Comparison of ENCODE assay signal across 27 cellular contexts in genomic region chrX:138761380-138761779, GRCh38. TPM values are rescaled to one million over a fixed set of nuclear protein-coding genes. Genes with fewer than 3 reads are reported as not detected.
"Had no signal": no experiment of that assay in that cellular context is flagged by ENCODE, and none has a peak within 500 bp of the region (broad histone marks: within the 10 kb centered on the region; RNA-seq: fewer than 3 reads in every experiment).

No MANE protein-coding gene starts in this region.

- H3K9me3 ChIP-seq: ovary, psoas muscle, stomach, thoracic aorta, thyroid gland, tibial nerve, upper lobe of left lung, vagina had no signal

- H3K36me3 Mint-ChIP-seq: naive thymus-derived CD8-positive, alpha-beta T cell; natural killer cell treated with Interleukin-12 subunit alpha and Interleukin-12 subunit beta and Interleukin-15 and Interleukin-18, amount 100 ng/mL, for 72 hours; neural progenitor cell; stimulated activated effector memory CD8-positive, alpha-beta T cell treated with anti-CD3 and anti-CD28 coated beads, Interleukin-12 subunit alpha, Interleukin-12 subunit beta, amount 100 ng/mL, for 72 hours; stimulated activated naive B cell treated with anti-CD40 and anti-IgM and Interleukin-4, amounts not matched to agents 10 μg/mL and 1 μg/mL and 100 μg/mL, for 72 hours had no signal

- H3K4me1 Mint-ChIP-seq: naive thymus-derived CD8-positive, alpha-beta T cell; stimulated activated effector memory CD8-positive, alpha-beta T cell treated with anti-CD3 and anti-CD28 coated beads, Interleukin-12 subunit alpha, Interleukin-12 subunit beta, amount 100 ng/mL, for 72 hours; stimulated activated naive B cell treated with anti-CD40 and anti-IgM and Interleukin-4, amounts not matched to agents 10 μg/mL and 1 μg/mL and 100 μg/mL, for 72 hours had no signal

- H3K36me3 ChIP-seq: neural progenitor cell, ovary, stomach, thoracic aorta, thyroid gland, tibial nerve, upper lobe of left lung, vagina had no signal

- H3K4me3 Mint-ChIP-seq: naive thymus-derived CD8-positive, alpha-beta T cell; natural killer cell treated with Interleukin-12 subunit alpha and Interleukin-12 subunit beta and Interleukin-15 and Interleukin-18, amount 100 ng/mL, for 72 hours; neural progenitor cell; stimulated activated effector memory CD8-positive, alpha-beta T cell treated with anti-CD3 and anti-CD28 coated beads, Interleukin-12 subunit alpha, Interleukin-12 subunit beta, amount 100 ng/mL, for 72 hours; stimulated activated naive B cell treated with anti-CD40 and anti-IgM and Interleukin-4, amounts not matched to agents 10 μg/mL and 1 μg/mL and 100 μg/mL, for 72 hours; stimulated activated naive CD8-positive, alpha-beta T cell treated with anti-CD3 and anti-CD28 coated beads, Interleukin-15, Interleukin-2, amounts not matched to agents 100 ng/mL and 50 ng/mL, for 24 hours had no signal

- H3K9ac ChIP-seq: neural progenitor cell, parathyroid adenoma had no signal

- H3K27ac ChIP-seq: neural progenitor cell, ovary, parathyroid adenoma, psoas muscle, skin epidermis, stomach, thoracic aorta, thyroid gland, tibial nerve, upper lobe of left lung, vagina had no signal

- H3K4me1 ChIP-seq: neural progenitor cell, parathyroid adenoma, stomach, tibial nerve, upper lobe of left lung, vagina had no signal

- H3K4me3 ChIP-seq: neural progenitor cell, ovary, psoas muscle, skin epidermis, stomach, thoracic aorta, thyroid gland, tibial nerve, upper lobe of left lung, vagina had no signal

- DNase-seq: naive thymus-derived CD8-positive, alpha-beta T cell; occipital lobe; ovary; posterior cingulate gyrus; psoas muscle; right cardiac atrium; stimulated activated CD4-positive, alpha-beta T cell treated with anti-CD3 and anti-CD28 coated beads, Interleukin-15, amount 100 ng/mL, for 24 hours; stimulated activated CD4-positive, alpha-beta T cell treated with anti-CD3 and anti-CD28 coated beads, Interleukin-2, amount 100 ng/mL, for 24 hours; stimulated activated CD4-positive, alpha-beta T cell treated with anti-CD3 and anti-CD28 coated beads, Interleukin-2, amount 100 ng/mL, for 48 hours; stimulated activated CD4-positive, alpha-beta T cell treated with anti-CD3 and anti-CD28 coated beads, Interleukin-4, amount 100 ng/mL, for 24 hours; stimulated activated naive B cell treated with anti-CD40 and anti-IgM and Interleukin-4, amounts not matched to agents 10 μg/mL and 1 μg/mL and 100 μg/mL, for 72 hours; stimulated activated naive CD4-positive, alpha-beta T cell treated with Interleukin-2 at 50 U/mL for 16 hours; stomach; thyroid gland; trophoblast cell; upper lobe of left lung had no signal

- H3K9me3 Mint-ChIP-seq: natural killer cell treated with Interleukin-12 subunit alpha and Interleukin-12 subunit beta and Interleukin-15 and Interleukin-18, amount 100 ng/mL, for 72 hours; neural progenitor cell; stimulated activated effector memory CD8-positive, alpha-beta T cell treated with anti-CD3 and anti-CD28 coated beads, Interleukin-12 subunit alpha, Interleukin-12 subunit beta, amount 100 ng/mL, for 72 hours; stimulated activated naive B cell treated with anti-CD40 and anti-IgM and Interleukin-4, amounts not matched to agents 10 μg/mL and 1 μg/mL and 100 μg/mL, for 72 hours; stimulated activated naive CD8-positive, alpha-beta T cell treated with anti-CD3 and anti-CD28 coated beads, Interleukin-15, Interleukin-2, amounts not matched to agents 100 ng/mL and 50 ng/mL, for 24 hours had no signal

- H3K27me3 ChIP-seq: neural progenitor cell, ovary, stomach, thyroid gland, upper lobe of left lung, vagina had no signal

- ATAC-seq: naive thymus-derived CD8-positive, alpha-beta T cell; natural killer cell treated with Interleukin-12 subunit alpha and Interleukin-12 subunit beta and Interleukin-15 and Interleukin-18, amount 100 ng/mL, for 72 hours; psoas muscle; right cardiac atrium; sciatic nerve; stimulated activated effector memory CD8-positive, alpha-beta T cell treated with anti-CD3 and anti-CD28 coated beads, Interleukin-12 subunit alpha, Interleukin-12 subunit beta, amount 100 ng/mL, for 72 hours; stimulated activated naive B cell treated with anti-CD40 and anti-IgM and Interleukin-4, amounts not matched to agents 10 μg/mL and 1 μg/mL and 100 μg/mL, for 72 hours had no signal

- H3K27me3 Mint-ChIP-seq: progenitor cell of endocrine pancreas; stimulated activated naive B cell treated with anti-CD40 and anti-IgM and Interleukin-4, amounts not matched to agents 10 μg/mL and 1 μg/mL and 100 μg/mL, for 72 hours; stimulated activated naive CD8-positive, alpha-beta T cell treated with anti-CD3 and anti-CD28 coated beads, Interleukin-15, Interleukin-2, amounts not matched to agents 100 ng/mL and 50 ng/mL, for 24 hours had no signal

- H3K27ac Mint-ChIP-seq: naive thymus-derived CD8-positive, alpha-beta T cell; natural killer cell treated with Interleukin-12 subunit alpha and Interleukin-12 subunit beta and Interleukin-15 and Interleukin-18, amount 100 ng/mL, for 72 hours; neural progenitor cell; progenitor cell of endocrine pancreas; stimulated activated effector memory CD8-positive, alpha-beta T cell treated with anti-CD3 and anti-CD28 coated beads, Interleukin-12 subunit alpha, Interleukin-12 subunit beta, amount 100 ng/mL, for 72 hours; stimulated activated naive B cell treated with anti-CD40 and anti-IgM and Interleukin-4, amounts not matched to agents 10 μg/mL and 1 μg/mL and 100 μg/mL, for 72 hours; stimulated activated naive CD8-positive, alpha-beta T cell treated with anti-CD3 and anti-CD28 coated beads, Interleukin-15, Interleukin-2, amounts not matched to agents 100 ng/mL and 50 ng/mL, for 24 hours had no signal

RNA-seq across cellular contexts. Expression of gene FGF13, which starts 49.9 kb away (rescaled TPM):
- total RNA-seq: naive thymus-derived CD8-positive, alpha-beta T cell; natural killer cell treated with Interleukin-12 subunit alpha and Interleukin-12 subunit beta and Interleukin-15 and Interleukin-18, amount 100 ng/mL, for 72 hours had no signal
- polyA plus RNA-seq: naive thymus-derived CD8-positive, alpha-beta T cell had no signal
